In the genomic region with DNA sequence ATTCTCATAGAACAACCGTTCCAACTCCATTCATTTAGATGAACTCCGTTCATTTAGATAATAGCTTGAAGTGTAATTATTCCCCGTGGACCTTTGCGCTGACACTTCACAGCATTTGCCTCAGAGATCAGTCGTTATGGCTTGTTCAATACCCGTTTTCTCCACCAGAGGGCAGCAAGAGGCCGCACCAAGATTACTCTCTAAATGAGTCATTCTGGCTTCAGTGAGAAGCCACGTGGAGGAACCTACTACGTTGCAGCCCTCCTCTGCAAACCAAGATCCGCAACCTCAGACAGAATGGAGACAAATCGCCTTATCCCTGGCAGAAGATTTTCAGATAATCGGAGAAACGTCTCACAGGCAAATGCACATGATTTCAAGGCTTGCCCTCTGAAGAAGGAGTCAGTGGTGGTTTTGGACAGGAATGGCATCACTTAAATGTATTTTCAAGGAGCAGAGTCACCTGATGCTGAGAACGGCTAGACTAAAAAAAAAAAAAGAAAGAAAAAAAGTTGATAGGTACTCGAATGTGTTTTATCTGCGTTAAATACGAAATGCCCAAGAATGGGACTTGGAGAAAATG, we compare ENCODE assay signal across 1 cellular context.
TF ChIP-seq lines count a peak whose summit lies in the region.

No MANE protein-coding gene starts in this region.

TF ChIP-seq in H1, 55 proteins besides CTCF, POLR2A, EP300 and RAD21:
- peak; percentile 80 for TF ChIP-seq E2F6 (IDR thresholded peaks at IDR 0.05)
- TF ChIP-seq JUND (IDR thresholded peaks at IDR 0.05; ENCODE audit: low read length): peak; percentile 98
- TF ChIP-seq ATF3 (IDR thresholded peaks at IDR 0.05; ENCODE audit: insufficient read depth, low read depth, low read length): peak; percentile 79
- TF ChIP-seq, protein P1, sequence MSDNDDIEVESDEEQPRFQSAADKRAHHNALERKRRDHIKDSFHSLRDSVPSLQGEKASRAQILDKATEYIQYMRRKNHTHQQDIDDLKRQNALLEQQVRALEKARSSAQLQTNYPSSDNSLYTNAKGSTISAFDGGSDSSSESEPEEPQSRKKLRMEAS (IDR thresholded peaks at IDR 0.05): peak; percentile 96
- TF ChIP-seq CREB1 (IDR thresholded peaks at IDR 0.05): peak; percentile 49; the same call in 1 of the 2 replicates
- peak; percentile 81 for TF ChIP-seq JUN (IDR thresholded peaks at IDR 0.05; ENCODE audit: low read depth, low read length)
- no peak for TF ChIP-seq KDM1A (IDR thresholded peaks at IDR 0.05; ENCODE audit: borderline replicate concordance, low read length)
- no peak for TF ChIP-seq SIRT6 (IDR thresholded peaks at IDR 0.05; ENCODE audit: low read length)
- TF ChIP-seq, protein P2, sequence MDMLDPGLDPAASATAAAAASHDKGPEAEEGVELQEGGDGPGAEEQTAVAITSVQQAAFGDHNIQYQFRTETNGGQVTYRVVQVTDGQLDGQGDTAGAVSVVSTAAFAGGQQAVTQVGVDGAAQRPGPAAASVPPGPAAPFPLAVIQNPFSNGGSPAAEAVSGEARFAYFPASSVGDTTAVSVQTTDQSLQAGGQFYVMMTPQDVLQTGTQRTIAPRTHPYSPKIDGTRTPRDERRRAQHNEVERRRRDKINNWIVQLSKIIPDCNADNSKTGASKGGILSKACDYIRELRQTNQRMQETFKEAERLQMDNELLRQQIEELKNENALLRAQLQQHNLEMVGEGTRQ (IDR thresholded peaks at IDR 0.05; ENCODE audit: low read length): peak; percentile 66
- no peak for TF ChIP-seq BACH1 (IDR thresholded peaks at IDR 0.05; ENCODE audit: low read length)
- TF ChIP-seq SIN3A (conservative IDR thresholded peaks at IDR 0.05 in 1 of 2, IDR thresholded peaks at IDR 0.05 in 1 of 2; ENCODE audit: low read depth in 1 of 2, low read length in 2 of 2): 0 out of 4 replicates have a peak, but pooled peaks of 1 of the 2 experiments have one; percentile 57
TF ChIP-seq in H1: peak in this region for 8.
